In genomic region chr2:111665551-111666116, GRCh38 we compare ENCODE assay signal across 18 cellular contexts.
"Had no signal": no experiment of that assay in that cellular context is flagged by ENCODE, and none has a peak within 500 bp of the region (broad histone marks: within the 10 kb centered on the region; RNA-seq: fewer than 3 reads in every experiment).

No MANE protein-coding gene starts in this region.

- H3K36me3 ChIP-seq: gastroesophageal sphincter, heart right ventricle, neutrophil, thyroid gland had no signal

- H3K36me3 Mint-ChIP-seq: activated naive CD8-positive, alpha-beta T cell; stimulated activated memory B cell treated with anti-CD40 and anti-IgM and Interleukin-4, amounts not matched to agents 10 μg/mL and 1 μg/mL and 100 μg/mL, for 72 hours had no signal

- ATAC-seq: gastroesophageal sphincter; heart right ventricle; left cardiac atrium; stimulated activated memory B cell treated with anti-CD40 and anti-IgM and Interleukin-4, amounts not matched to agents 10 μg/mL and 1 μg/mL and 100 μg/mL, for 72 hours had no signal

- H3K27ac ChIP-seq: gastroesophageal sphincter, heart right ventricle, neutrophil, thyroid gland had no signal

- H3K4me3 Mint-ChIP-seq: activated B cell treated with CpG ODN at 0.5 μM for 24 hours; activated naive CD8-positive, alpha-beta T cell; activated T-cell treated with anti-CD3 and anti-CD28 coated beads, Interleukin-2, amount 50 U/mL, for 72 hours; central memory CD8-positive, alpha-beta T cell; stimulated activated memory B cell treated with anti-CD40 and anti-IgM and Interleukin-4, amounts not matched to agents 10 μg/mL and 1 μg/mL and 100 μg/mL, for 72 hours had no signal

- H3K27me3 ChIP-seq: gastroesophageal sphincter, heart right ventricle, neutrophil, thyroid gland had no signal

- H3K9me3 Mint-ChIP-seq: activated B cell treated with CpG ODN at 0.5 μM for 24 hours; activated T-cell treated with anti-CD3 and anti-CD28 coated beads, Interleukin-2, amount 50 U/mL, for 72 hours; central memory CD8-positive, alpha-beta T cell; stimulated activated memory B cell treated with anti-CD40 and anti-IgM and Interleukin-4, amounts not matched to agents 10 μg/mL and 1 μg/mL and 100 μg/mL, for 72 hours had no signal

- DNase-seq: activated B cell treated with CpG ODN at 0.5 μM for 24 hours; activated CD4-positive, alpha-beta T cell treated with anti-CD3 and anti-CD28 coated beads for 48 hours; activated CD8-positive, alpha-beta memory T cell treated with anti-CD3 and anti-CD28 coated beads, Interleukin-2, amount 50 U/mL, for 48 hours; activated gamma-delta T cell; amniotic stem cell; dermis blood vessel endothelial cell; heart right ventricle; left cardiac atrium; retina; stimulated activated CD4-positive, alpha-beta T cell treated with anti-CD3 and anti-CD28 coated beads, Interleukin-2, amount 100 ng/mL, for 48 hours; thyroid gland had no signal

- H3K9me3 ChIP-seq: gastroesophageal sphincter, heart right ventricle, neutrophil, thyroid gland had no signal

- H3K27me3 Mint-ChIP-seq: activated B cell treated with CpG ODN at 0.5 μM for 24 hours; activated naive CD8-positive, alpha-beta T cell; central memory CD8-positive, alpha-beta T cell; stimulated activated memory B cell treated with anti-CD40 and anti-IgM and Interleukin-4, amounts not matched to agents 10 μg/mL and 1 μg/mL and 100 μg/mL, for 72 hours had no signal

- H3K27ac Mint-ChIP-seq: activated B cell treated with CpG ODN at 0.5 μM for 24 hours; activated naive CD8-positive, alpha-beta T cell; activated T-cell treated with anti-CD3 and anti-CD28 coated beads, Interleukin-2, amount 50 U/mL, for 72 hours; stimulated activated memory B cell treated with anti-CD40 and anti-IgM and Interleukin-4, amounts not matched to agents 10 μg/mL and 1 μg/mL and 100 μg/mL, for 72 hours had no signal

- H3K4me3 ChIP-seq: gastroesophageal sphincter, heart right ventricle, lung, thyroid gland had no signal
